In genomic region chr7:1555046-1555812, GRCh38 we compare ENCODE assay signal across 9 cellular contexts. TPM values are rescaled to one million over a fixed set of nuclear protein-coding genes. Genes with fewer than 3 reads are reported as not detected.
A peak's percentile ranks its signal among the peaks of the same experiment; 100 is the strongest.
DNase-seq lines count a peak whose midpoint lies in the region; ATAC-seq and TF ChIP-seq lines count a peak whose summit lies in the region.
"Had no signal": no experiment of that assay in that cellular context is flagged by ENCODE, and none has a peak within 500 bp of the region (broad histone marks: within the 10 kb centered on the region; RNA-seq: fewer than 3 reads in every experiment).

No MANE protein-coding gene starts in this region.

- H3K9ac ChIP-seq in iPS-15b (ENCODE audit: low read depth, low read length) = peak overlapping the region; percentile 47

- H3K4me1 ChIP-seq in SJSA1 (replicated peaks) (peaks cover 24% of the 10 kb centered on the region), iPS-15b (ENCODE audit: control insufficient read depth, insufficient read depth, low read length) (peaks cover 2% of the 10 kb centered on the region)

- H3K27me3 ChIP-seq in SJSA1 (replicated peaks) (no peaks in the 10 kb centered on the region), iPS-15b (ENCODE audit: control insufficient read depth, insufficient read depth, low read length) (no peaks in the 10 kb centered on the region)

- no peaks in the 10 kb centered on the region for H3K36me3 ChIP-seq in SJSA1
- no peaks in the 10 kb centered on the region for H3K36me3 ChIP-seq in iPS-15b (ENCODE audit: control insufficient read depth, insufficient read depth, low read length)

- peak; percentile 63 for DNase-seq in SIG-M5 treated with dmso at 0.1 percent for 504 hours (lab: John Stamatoyannopoulos, UW; ENCODE audit: unreplicated experiment)
- no peak for DNase-seq in SIG-M5 (lab: John Stamatoyannopoulos, UW)
- DNase-seq in SJSA1 (ENCODE audit: low read depth in 1 of 2, low spot score in 2 of 2) = peak; percentile 92 to 97
- peak; percentile 83 for DNase-seq in ureter (ENCODE audit: low spot score)
- no peak for DNase-seq in activated CD4-positive, alpha-beta T cell treated with anti-CD3 and anti-CD28 coated beads for 4 hours
- no peak for DNase-seq in activated CD4-positive, CD25-positive, alpha-beta regulatory T cell treated with anti-CD3 and anti-CD28 coated beads, Interleukin-2, amount 50 U/mL, for 72 hours
- DNase-seq: DND-41 had no signal

- no peak for ATAC-seq in GM18505 (IDR thresholded peaks at IDR 0.05; ENCODE audit: unreplicated experiment)

- H3K9me3 ChIP-seq in SJSA1 (replicated peaks) (no peaks in the 10 kb centered on the region), iPS-15b (ENCODE audit: control insufficient read depth, insufficient read depth, low read length) (no peaks in the 10 kb centered on the region)

- no peak for TF ChIP-seq POLR2A in GM18505 (IDR thresholded peaks at IDR 0.05; ENCODE audit: borderline replicate concordance, extremely low read depth, insufficient read depth, insufficient read length)

- peak overlapping the region; percentile 45 for H3K27ac ChIP-seq in SJSA1

- H3K4me3 ChIP-seq in SJSA1 = peak overlapping the region; percentile 28
- H3K4me3 ChIP-seq in iPS-15b (ENCODE audit: low read depth, low read length) = no peak overlapping the region

RNA-seq across cellular contexts. Expression of gene TMEM184A, which starts 0.8 kb away (rescaled TPM):
- 1.8 and 3.2 TPM in 2 replicates for total RNA-seq in SJSA1 (2014; rRNA removed; shearing (Covaris generic))
- 142 TPM for total RNA-seq in ureter

RNA-seq across cellular contexts. Expression of gene PSMG3, which starts 14.6 kb away (rescaled TPM):
- total RNA-seq in SJSA1 (2014; rRNA removed; shearing (Covaris generic)) = 63.9 and 84.7 TPM in 2 replicates
- 32.0 TPM for total RNA-seq in ureter

RNA-seq across cellular contexts. Expression of gene MAFK, which starts 24.7 kb away (rescaled TPM):
- total RNA-seq in SJSA1 (2014; rRNA removed; shearing (Covaris generic)) = 47.2 and 51.7 TPM in 2 replicates
- 34.6 TPM for total RNA-seq in ureter

RNA-seq across cellular contexts. Expression of gene INTS1, which starts 51.0 kb away (rescaled TPM):
- 34.9 and 36.8 TPM in 2 replicates for total RNA-seq in SJSA1 (2014; rRNA removed; shearing (Covaris generic))
- total RNA-seq in ureter = 97.5 TPM

Comparison
In these comparisons a context has a peak if more than half of its experiments do, and no peak if none do; other contexts are left out.
1. DNase-seq: peak in SIG-M5 treated with dmso at 0.1 percent for 504 hours (single experiment), SJSA1 (2 of 2) and ureter (single experiment); none in SIG-M5 (single experiment), activated CD4-positive, alpha-beta T cell treated with anti-CD3 and anti-CD28 coated beads for 4 hours (0 of 2) and activated CD4-positive, CD25-positive, alpha-beta regulatory T cell treated with anti-CD3 and anti-CD28 coated beads, Interleukin-2, amount 50 U/mL, for 72 hours (single experiment).
2. RNA of gene TMEM184A, which starts 0.8 kb away (total RNA-seq): 142 TPM in ureter (single experiment); 1.8 to 3.2 TPM in SJSA1; every median in the first group is over 10 times any median in the second.